18 cellular contexts compared by ENCODE assay signal in the genomic region with DNA sequence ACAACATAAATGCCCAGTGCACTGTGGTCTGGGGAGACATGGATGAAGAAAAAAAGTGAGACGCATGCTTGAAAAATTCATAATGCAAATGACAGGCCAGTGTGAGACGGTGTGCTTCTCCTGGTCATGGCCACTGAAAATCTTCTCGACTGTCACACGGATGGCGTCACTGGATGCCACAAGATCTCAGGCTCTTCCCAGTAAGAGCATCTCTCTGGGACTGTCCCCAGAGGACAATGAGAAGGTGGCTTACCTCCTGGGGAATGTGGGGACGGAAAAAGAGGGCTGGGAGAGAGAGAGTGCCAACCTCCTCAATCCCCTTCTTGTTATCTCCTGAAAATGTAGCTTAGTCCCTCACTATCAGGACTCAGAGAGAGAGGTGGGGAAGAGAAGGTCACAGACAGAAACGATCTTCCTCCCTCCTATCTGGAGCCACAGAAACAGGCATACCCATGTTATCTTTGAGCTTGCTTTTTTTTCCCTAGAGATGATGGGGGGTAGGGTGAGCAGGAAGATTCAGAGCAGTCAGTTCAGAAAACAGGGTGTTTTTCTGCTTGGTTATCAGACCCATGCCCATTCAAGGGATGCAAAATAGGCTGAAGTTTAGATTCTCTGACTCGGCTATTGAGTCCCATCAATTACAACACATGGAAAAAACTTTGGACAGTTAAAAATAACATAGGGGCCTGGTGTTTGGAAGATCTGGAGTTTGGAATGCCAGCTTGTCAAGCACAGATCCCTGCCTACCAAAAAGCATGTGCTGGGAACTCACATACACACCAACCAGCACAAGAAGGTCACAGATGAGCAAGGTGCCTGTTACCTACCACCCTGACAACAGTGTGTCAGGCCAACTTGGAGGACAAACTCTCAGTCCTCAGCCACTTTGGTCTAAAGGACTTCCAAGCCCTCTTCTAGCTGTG. TPM values are rescaled to one million over a fixed set of nuclear protein-coding genes. Genes with fewer than 3 reads are reported as not detected.
DNase-seq lines count a peak whose midpoint lies in the region; ATAC-seq and TF ChIP-seq lines count a peak whose summit lies in the region.
"Had no signal": no experiment of that assay in that cellular context is flagged by ENCODE, and none has a peak within 500 bp of the region (broad histone marks: within the 10 kb centered on the region; RNA-seq: fewer than 3 reads in every experiment).

No MANE protein-coding gene starts in this region.

- H3K27me3 Mint-ChIP-seq in chondrocyte (ENCODE audit: low read depth): no peaks in the 10 kb centered on the region
- H3K27me3 Mint-ChIP-seq: CD4-positive, alpha-beta T cell had no signal

- no peak overlapping the region for H3K4ac ChIP-seq in mesendoderm (ENCODE audit: low read depth, low read length)

- no peak overlapping the region for H2AK5ac ChIP-seq in mesendoderm (ENCODE audit: low read length)

- no peaks in the 10 kb centered on the region for H3K9me3 ChIP-seq in cardiac muscle cell (ENCODE audit: low read depth)
- H3K9me3 ChIP-seq in Karpas-422 (ENCODE audit: low read length): no peaks in the 10 kb centered on the region
- no peaks in the 10 kb centered on the region for H3K9me3 ChIP-seq in MG63
- H3K9me3 ChIP-seq: BE2C, HAP-1 had no signal

- H3K4me3 ChIP-seq in cardiac muscle cell (no peak overlapping the region), mesendoderm (ENCODE audit: low read length) (no peak overlapping the region), Karpas-422 (ENCODE audit: low read length) (no peak overlapping the region), MG63 (no peak overlapping the region)
- H3K4me3 ChIP-seq: HAP-1, PC-9 had no signal

- H3K9ac ChIP-seq in mesendoderm (ENCODE audit: low read length): no peak overlapping the region
- no peak overlapping the region for H3K9ac ChIP-seq in Karpas-422 (ENCODE audit: low read length)

- WGBS in mesendoderm (ENCODE audit: extremely low coverage, insufficient coverage, low lambda C conversion rate): no CpG with 5 or more reads among the region's 8 CpGs

- H2BK120ac ChIP-seq in mesendoderm (ENCODE audit: low read depth, low read length): no peak overlapping the region

- DNase-seq in Right ventricle myocardium inferior (ENCODE audit: missing footprints): no peak
- DNase-seq in cardiac septum (ENCODE audit: low spot score): no peak
- DNase-seq in cardiac muscle cell (ENCODE audit: low read depth in 1 of 2, low spot score in 1 of 2): peak in 1 of 2 donors; percentile 58
- DNase-seq in mesendoderm: peak; percentile 74
- DNase-seq in Karpas-422: no peak
- DNase-seq in stimulated activated CD4-positive, alpha-beta T cell treated with anti-CD3 and anti-CD28 coated beads, Interleukin-1b, Interleukin-23, amount 100 ng/mL, for 48 hours: no peak
- no peak for DNase-seq in chondrocyte (ENCODE audit: low spot score)
- DNase-seq in MG63: no peak
- DNase-seq: 8988T; BE2C; Calu3; CD4-positive, alpha-beta T cell; NCI-H1436; NCI-H2029; NCI-H510A; NCI-H774; PC-9 had no signal

- TF ChIP-seq CTCF in cardiac muscle cell (IDR thresholded peaks at IDR 0.05; ENCODE audit: low read depth, low read length) (no peak), chondrocyte (IDR thresholded peaks at IDR 0.05) (no peak)

- no peak overlapping the region for H3K4me2 ChIP-seq in mesendoderm (ENCODE audit: low read length)
- no peak overlapping the region for H3K4me2 ChIP-seq in Karpas-422 (ENCODE audit: low read depth, low read length, poor library complexity, severe bottlenecking)
- H3K4me2 ChIP-seq: PC-9 had no signal

- peaks cover 29% of the 10 kb centered on the region for H3K4me1 ChIP-seq in cardiac muscle cell (ENCODE audit: low read depth)
- H3K4me1 ChIP-seq in mesendoderm (ENCODE audit: control insufficient read depth, low read depth, low read length): no peaks in the 10 kb centered on the region
- no peaks in the 10 kb centered on the region for H3K4me1 ChIP-seq in Karpas-422 (ENCODE audit: low read length)
- H3K4me1 ChIP-seq: HAP-1 had no signal

- intact Hi-C loops in Right ventricle myocardium inferior (cut with DNase I): loop anchor here (2.0 kb wide), 1 partner anchor 57 kb away; no protein-coding TSS in a partner anchor
- intact Hi-C loops in cardiac septum (cut with DNase I): loop anchor here (5.0 kb wide), 1 partner anchor 42 kb away; no protein-coding TSS in a partner anchor

- no peaks in the 10 kb centered on the region for H3K27me3 ChIP-seq in cardiac muscle cell
- H3K27me3 ChIP-seq in mesendoderm (ENCODE audit: insufficient read depth, low read length, poor library complexity): no peaks in the 10 kb centered on the region
- no peaks in the 10 kb centered on the region; the same call in 1 of the 2 replicates for H3K27me3 ChIP-seq in Karpas-422 (ENCODE audit: low read length)
- H3K27me3 ChIP-seq in MG63: no peaks in the 10 kb centered on the region
- H3K27me3 ChIP-seq: BE2C had no signal

- no peak overlapping the region for H3K4me3 Mint-ChIP-seq in chondrocyte (ENCODE audit: unreplicated experiment)
- H3K4me3 Mint-ChIP-seq: CD4-positive, alpha-beta T cell had no signal

- no peaks in the 10 kb centered on the region for H3K9me2 ChIP-seq in Karpas-422 (replicated peaks; ENCODE audit: insufficient read depth, low read length)

- no peaks in the 10 kb centered on the region for H3K79me2 ChIP-seq in mesendoderm (ENCODE audit: control insufficient read depth, insufficient read depth, low read length)
- H3K79me2 ChIP-seq in Karpas-422 (ENCODE audit: low read length): no peaks in the 10 kb centered on the region

- H3K4me1 Mint-ChIP-seq in chondrocyte (ENCODE audit: low read depth): no peaks in the 10 kb centered on the region

- peak overlapping the region; percentile 97 for H3K27ac ChIP-seq in cardiac muscle cell
- no peak overlapping the region for H3K27ac ChIP-seq in mesendoderm (ENCODE audit: low read depth, low read length)
- no peak overlapping the region for H3K27ac ChIP-seq in Karpas-422 (ENCODE audit: low read length)
- H3K27ac ChIP-seq: PC-9 had no signal

- ATAC-seq in Right ventricle myocardium inferior: peak; percentile 82

- no peak overlapping the region for H3K23ac ChIP-seq in mesendoderm (ENCODE audit: low read length)

- H4K8ac ChIP-seq in mesendoderm (ENCODE audit: low read depth, low read length): no peak overlapping the region

- H2AFZ ChIP-seq in Karpas-422 (ENCODE audit: low read length): no peak overlapping the region
- H2AFZ ChIP-seq: PC-9 had no signal

- H2BK5ac ChIP-seq in mesendoderm (ENCODE audit: low read length): no peak overlapping the region

- no peaks in the 10 kb centered on the region for H3K36me3 ChIP-seq in cardiac muscle cell
- H3K36me3 ChIP-seq in mesendoderm (ENCODE audit: control insufficient read depth, insufficient read depth, low read length): no peaks in the 10 kb centered on the region
- no peaks in the 10 kb centered on the region for H3K36me3 ChIP-seq in Karpas-422 (ENCODE audit: insufficient read depth, low read length)
- H3K36me3 ChIP-seq in MG63: no peaks in the 10 kb centered on the region
- H3K36me3 ChIP-seq: BE2C, HAP-1 had no signal

- no peaks in the 10 kb centered on the region for H3K79me1 ChIP-seq in mesendoderm (ENCODE audit: low read length)

- no peaks in the 10 kb centered on the region for H3K9me3 Mint-ChIP-seq in chondrocyte (ENCODE audit: low read depth)

- no peak overlapping the region for H2BK15ac ChIP-seq in mesendoderm (replicated peaks; ENCODE audit: low read depth)

- no peaks in the 10 kb centered on the region for H4K20me1 ChIP-seq in Karpas-422 (ENCODE audit: insufficient read depth, low read depth, low read length)

- H3K27ac Mint-ChIP-seq in chondrocyte (ENCODE audit: unreplicated experiment): no peak overlapping the region
- H3K27ac Mint-ChIP-seq: CD4-positive, alpha-beta T cell had no signal

- no peaks in the 10 kb centered on the region for H3K36me3 Mint-ChIP-seq in chondrocyte (ENCODE audit: low read depth)

- H3K18ac ChIP-seq in mesendoderm (ENCODE audit: low read length): no peak overlapping the region

- H4K5ac ChIP-seq in mesendoderm (ENCODE audit: low read length): no peak overlapping the region

- no peak overlapping the region for H3K56ac ChIP-seq in mesendoderm (ENCODE audit: low read length)

RNA-seq across cellular contexts. Expression of gene DPF3, which starts 24.2 kb away (rescaled TPM):
- total RNA-seq in Right ventricle myocardium inferior (27.3 TPM), cardiac septum (36.5 TPM), cardiac muscle cell (40.8 and 84.8 TPM in 2 replicates), chondrocyte (1.1 to 2.3 TPM (median 1.1 TPM) in 3 replicates)
- 25.9 and 32.9 TPM in 2 replicates for polyA plus RNA-seq in cardiac muscle cell
- polyA plus RNA-seq in mesendoderm (2013, experiment 1 of 2): 0.15 TPM
- polyA plus RNA-seq in mesendoderm (2013, experiment 2 of 2): 0.10 TPM
- 3.1 and 6.7 TPM in 2 replicates for total RNA-seq in Karpas-422 (2014; rRNA removed; shearing (Covaris generic); ENCODE audit: low replicate concordance)
- 2.3 and 5.6 TPM in 2 replicates for total RNA-seq in MG63 (2014; rRNA removed; shearing (Covaris generic); ENCODE audit: low replicate concordance)
- total RNA-seq: PC-9 had no signal

RNA-seq across cellular contexts. Expression of gene DCAF4, which starts 56.6 kb away (rescaled TPM):
- total RNA-seq in Right ventricle myocardium inferior (7.9 TPM), cardiac septum (7.9 TPM), cardiac muscle cell (23.2 and 27.1 TPM in 2 replicates), chondrocyte (17.0 to 26.0 TPM (median 23.8 TPM) in 3 replicates)
- 10.2 and 11.0 TPM in 2 replicates for polyA plus RNA-seq in cardiac muscle cell
- polyA plus RNA-seq in mesendoderm (2013, experiment 1 of 2): 32.2 TPM
- 31.6 TPM for polyA plus RNA-seq in mesendoderm (2013, experiment 2 of 2)
- 29.9 and 31.9 TPM in 2 replicates for total RNA-seq in Karpas-422 (2014; rRNA removed; shearing (Covaris generic); ENCODE audit: low replicate concordance)
- total RNA-seq in MG63 (2014; rRNA removed; shearing (Covaris generic); ENCODE audit: low replicate concordance): 36.2 and 71.1 TPM in 2 replicates
